ENCODE assay signal across 24 cellular contexts in the genomic region with DNA sequence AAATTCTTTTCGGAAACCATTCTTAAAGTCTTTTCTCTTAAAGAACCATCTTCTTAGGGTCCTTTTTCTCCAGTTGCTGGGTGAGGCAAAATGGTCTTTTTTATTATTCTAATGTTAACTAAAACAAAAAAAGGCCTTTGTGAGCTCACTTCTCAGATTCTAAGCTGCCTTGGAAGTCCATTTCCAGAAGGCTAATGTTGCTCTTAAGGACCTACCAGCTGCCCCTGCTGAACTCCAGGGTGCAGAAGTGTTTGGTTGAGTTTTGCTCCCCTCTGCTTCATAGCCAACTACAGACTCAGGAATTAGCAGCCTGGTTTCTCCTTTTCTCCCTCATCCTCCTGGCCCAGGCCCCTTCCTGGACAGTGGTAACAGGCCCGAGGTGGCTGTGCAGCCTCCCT. TPM values are rescaled to one million over a fixed set of nuclear protein-coding genes. Genes with fewer than 3 reads are reported as not detected.
"Had no signal": no experiment of that assay in that cellular context is flagged by ENCODE, and none has a peak within 500 bp of the region (broad histone marks: within the 10 kb centered on the region; RNA-seq: fewer than 3 reads in every experiment).

No MANE protein-coding gene starts in this region.

- H3K9me3 ChIP-seq: left lung, neutrophil, pancreas, psoas muscle, stomach, thoracic aorta, vagina had no signal

- DNase-seq: activated CD4-positive, alpha-beta T cell treated with anti-CD3 and anti-CD28 coated beads for 1 hour; activated CD4-positive, alpha-beta T cell treated with anti-CD3 and anti-CD28 coated beads, Interleukin-2, amount 50 U/mL, for 1 hour; activated CD8-positive, alpha-beta T cell treated with anti-CD3 and anti-CD28 coated beads, Interleukin-2, amount 10 ng/mL, durations not matched to agents 7 days and 5 days; activated gamma-delta T cell; activated naive CD4-positive, alpha-beta T cell treated with anti-CD3 and anti-CD28 coated beads, Interleukin-2, amount 50 U/mL, for 16 hours; activated naive CD8-positive, alpha-beta T cell treated with anti-CD3 and anti-CD28 coated beads, Interleukin-2, amount 50 U/mL, for 24 hours; effector CD8-positive, alpha-beta T cell; erythroblast; foreskin fibroblast; immature natural killer cell; left lung; midbrain; pancreas; psoas muscle; stimulated activated CD4-positive, alpha-beta T cell treated with anti-CD3 and anti-CD28 coated beads, Interleukin-4, amount 100 ng/mL, for 24 hours; stomach; WERI-Rb-1 had no signal

- H3K36me3 ChIP-seq: left lung, neutrophil, pancreas, WERI-Rb-1 had no signal

- H3K27ac ChIP-seq: left lung, neutrophil, pancreas, psoas muscle, stomach, thoracic aorta, WERI-Rb-1 had no signal

- ATAC-seq: activated CD8-positive, alpha-beta T cell treated with anti-CD3 and anti-CD28 coated beads, Interleukin-2, amount 10 ng/mL, durations not matched to agents 7 days and 5 days; activated naive CD8-positive, alpha-beta T cell treated with anti-CD3 and anti-CD28 coated beads, Interleukin-2, amount 50 U/mL, for 24 hours; left lung; pancreas; psoas muscle; right cardiac atrium had no signal

- H3K27me3 ChIP-seq: left lung, pancreas, stomach, vagina had no signal

- H3K4me3 ChIP-seq: left lung, pancreas, psoas muscle, stomach, thoracic aorta, vagina had no signal

RNA-seq across cellular contexts. Expression of gene APCDD1, which starts 23.4 kb away (rescaled TPM):
- total RNA-seq: activated CD8-positive, alpha-beta T cell treated with anti-CD3 and anti-CD28 coated beads, Interleukin-2, amount 10 ng/mL, durations not matched to agents 7 days and 5 days; activated T-helper 1 cell treated with anti-CD3 and anti-CD28 coated beads, Interleukin-12 subunit alpha, Interleukin-12 subunit beta, Interleukin-2, Interleukin-4 antibody, amounts not matched to agents 30 ng/mL and 10 ng/mL and 1 ng/mL, durations not matched to agents 14 hours and 24 hours and 36 hours; lung microvascular endothelial cell; natural killer cell treated with Interleukin-12 subunit alpha and Interleukin-12 subunit beta and Interleukin-15 and Interleukin-18, amount 100 ng/mL, for 72 hours had no signal
